19 cellular contexts compared by ENCODE assay signal in genomic region chr18:13587937-13588336, GRCh38.
A peak's percentile ranks its signal among the peaks of the same experiment; 100 is the strongest.
DNase-seq lines count a peak whose midpoint lies in the region; ATAC-seq and TF ChIP-seq lines count a peak whose summit lies in the region.
"Had no signal": no experiment of that assay in that cellular context is flagged by ENCODE, and none has a peak within 500 bp of the region (broad histone marks: within the 10 kb centered on the region; RNA-seq: fewer than 3 reads in every experiment).

No MANE protein-coding gene starts in this region.

- TF ChIP-seq CTCF in CD4-positive, alpha-beta T cell (IDR thresholded peaks at IDR 0.05), result no peak
- no peak for TF ChIP-seq CTCF in GM13977 (IDR thresholded peaks at IDR 0.05; ENCODE audit: extremely low read depth, insufficient read depth, missing control alignments)
- no peak for TF ChIP-seq CTCF in mesothelial cell of epicardium (IDR thresholded peaks at IDR 0.05; ENCODE audit: unreplicated experiment)

- ATAC-seq in CD4-positive, alpha-beta T cell (ENCODE audit: poor library complexity), result no peak
- no peak for ATAC-seq in GM18909 (IDR thresholded peaks at IDR 0.05; ENCODE audit: poor library complexity, unreplicated experiment)
- ATAC-seq: foreskin keratinocyte, Panc1, SK-N-SH treated with all-trans-retinoic acid at 6 μM for 48 hours had no signal

- in situ Hi-C loops in GM13977 (cut with MboI; ENCODE audit: low pct_unique_long_range_greater_than_20kb, low sequenced_read_pairs, unreplicated experiment), result no loop called here

- no peak for DNase-seq in CD4-positive, alpha-beta T cell
- DNase-seq in GM13977 (ENCODE audit: low spot score), result peak; percentile 45
- DNase-seq in activated T-helper 1 cell treated with anti-CD3 and anti-CD28 coated beads, Interleukin-12 subunit alpha, Interleukin-12 subunit beta, Interleukin-2, Interleukin-4 antibody, amounts not matched to agents 30 ng/mL and 10 ng/mL and 1 ng/mL, durations not matched to agents 14 hours and 24 hours and 36 hours (ENCODE audit: low spot score), result no peak
- peak; percentile 62 for DNase-seq in pons (ENCODE audit: low spot score)
- DNase-seq in NCI-H1417 (lab: John Stamatoyannopoulos, UW), result no peak
- DNase-seq in mesothelial cell of epicardium (ENCODE audit: low spot score in 2 of 2, unreplicated experiment in 2 of 2), result no peak
- DNase-seq: activated CD4-positive, alpha-beta T cell treated with anti-CD3 and anti-CD28 coated beads for 48 hours; AML-193; cortex of kidney; DMS 273 treated with DMSO at 0.1 percent for 48 hours; foreskin keratinocyte; Kasumi-1; NCI-H1105 treated with DMSO at 0.1 percent for 48 hours; NCI-H748 treated with DMSO at 0.1 percent for 48 hours; stimulated activated CD4-positive, alpha-beta T cell treated with anti-CD3 and anti-CD28 coated beads, Interleukin-15, amount 100 ng/mL, for 24 hours had no signal

- peaks cover 33% of the 10 kb centered on the region for H3K36me3 Mint-ChIP-seq in CD4-positive, alpha-beta T cell (ENCODE audit: low read depth)
- H3K36me3 Mint-ChIP-seq in activated T-helper 1 cell treated with anti-CD3 and anti-CD28 coated beads, Interleukin-12 subunit alpha, Interleukin-12 subunit beta, Interleukin-2, Interleukin-4 antibody, amounts not matched to agents 30 ng/mL and 10 ng/mL and 1 ng/mL, durations not matched to agents 14 hours and 24 hours and 36 hours (ENCODE audit: low read depth), result peaks cover 8% of the 10 kb centered on the region
- no peaks in the 10 kb centered on the region for H3K36me3 Mint-ChIP-seq in mesothelial cell of epicardium

- CTCF ChIA-PET in CD4-positive, alpha-beta T cell (lab: Charles Lee), result no interaction called here

- no peak overlapping the region for H3K4me3 Mint-ChIP-seq in CD4-positive, alpha-beta T cell
- peak overlapping the region; percentile 55 for H3K4me3 Mint-ChIP-seq in activated T-helper 1 cell treated with anti-CD3 and anti-CD28 coated beads, Interleukin-12 subunit alpha, Interleukin-12 subunit beta, Interleukin-2, Interleukin-4 antibody, amounts not matched to agents 30 ng/mL and 10 ng/mL and 1 ng/mL, durations not matched to agents 14 hours and 24 hours and 36 hours
- no peak overlapping the region for H3K4me3 Mint-ChIP-seq in mesothelial cell of epicardium

- no peaks in the 10 kb centered on the region for H3K27me3 Mint-ChIP-seq in CD4-positive, alpha-beta T cell
- H3K27me3 Mint-ChIP-seq in activated T-helper 1 cell treated with anti-CD3 and anti-CD28 coated beads, Interleukin-12 subunit alpha, Interleukin-12 subunit beta, Interleukin-2, Interleukin-4 antibody, amounts not matched to agents 30 ng/mL and 10 ng/mL and 1 ng/mL, durations not matched to agents 14 hours and 24 hours and 36 hours (ENCODE audit: insufficient read depth), result no peaks in the 10 kb centered on the region
- peaks cover 3% of the 10 kb centered on the region for H3K27me3 Mint-ChIP-seq in mesothelial cell of epicardium (ENCODE audit: low read depth)

- no peaks in the 10 kb centered on the region for H3K9me3 Mint-ChIP-seq in CD4-positive, alpha-beta T cell
- H3K9me3 Mint-ChIP-seq in activated T-helper 1 cell treated with anti-CD3 and anti-CD28 coated beads, Interleukin-12 subunit alpha, Interleukin-12 subunit beta, Interleukin-2, Interleukin-4 antibody, amounts not matched to agents 30 ng/mL and 10 ng/mL and 1 ng/mL, durations not matched to agents 14 hours and 24 hours and 36 hours, result no peaks in the 10 kb centered on the region
- no peaks in the 10 kb centered on the region for H3K9me3 Mint-ChIP-seq in mesothelial cell of epicardium

- H3K9me3 ChIP-seq in CD4-positive, alpha-beta T cell (ENCODE audit: control insufficient read depth, low read length), result no peaks in the 10 kb centered on the region
- H3K9me3 ChIP-seq: right atrium auricular region had no signal

- POLR2A ChIA-PET in CD4-positive, alpha-beta T cell (lab: Charles Lee), result no interaction called here

- no peaks in the 10 kb centered on the region for H3K27me3 ChIP-seq in CD4-positive, alpha-beta T cell (ENCODE audit: control insufficient read depth, insufficient read depth, low read length)
- H3K27me3 ChIP-seq: foreskin keratinocyte, right atrium auricular region had no signal

- H3K27ac ChIP-seq in CD4-positive, alpha-beta T cell (ENCODE audit: low read depth, low read length), result no peak overlapping the region
- H3K27ac ChIP-seq: foreskin keratinocyte, right atrium auricular region had no signal

- intact Hi-C loops in CD4-positive, alpha-beta T cell (cut with DNase I, micrococcal nuclease), result no loop called here
- intact Hi-C loops in activated T-helper 1 cell treated with anti-CD3 and anti-CD28 coated beads, Interleukin-12 subunit alpha, Interleukin-12 subunit beta, Interleukin-2, Interleukin-4 antibody, amounts not matched to agents 30 ng/mL and 10 ng/mL and 1 ng/mL, durations not matched to agents 14 hours and 24 hours and 36 hours (cut with micrococcal nuclease), result loop anchor here (10.0 kb wide), 1 partner anchor 753 kb away; no protein-coding TSS in a partner anchor

- H3K4me1 Mint-ChIP-seq in CD4-positive, alpha-beta T cell (ENCODE audit: low read depth), result peaks cover 62% of the 10 kb centered on the region
- H3K4me1 Mint-ChIP-seq in activated T-helper 1 cell treated with anti-CD3 and anti-CD28 coated beads, Interleukin-12 subunit alpha, Interleukin-12 subunit beta, Interleukin-2, Interleukin-4 antibody, amounts not matched to agents 30 ng/mL and 10 ng/mL and 1 ng/mL, durations not matched to agents 14 hours and 24 hours and 36 hours (ENCODE audit: low read depth), result peaks cover 64% of the 10 kb centered on the region
- H3K4me1 Mint-ChIP-seq in mesothelial cell of epicardium, result peaks cover 12% of the 10 kb centered on the region

- peak overlapping the region; percentile 61 for H3K27ac Mint-ChIP-seq in CD4-positive, alpha-beta T cell
- peak overlapping the region; percentile 70 for H3K27ac Mint-ChIP-seq in activated T-helper 1 cell treated with anti-CD3 and anti-CD28 coated beads, Interleukin-12 subunit alpha, Interleukin-12 subunit beta, Interleukin-2, Interleukin-4 antibody, amounts not matched to agents 30 ng/mL and 10 ng/mL and 1 ng/mL, durations not matched to agents 14 hours and 24 hours and 36 hours
- no peak overlapping the region for H3K27ac Mint-ChIP-seq in mesothelial cell of epicardium

Comparison
In these comparisons a context has a peak if more than half of its experiments do, and no peak if none do; other contexts are left out.
1. DNase-seq: peak in GM13977 (single experiment) and pons (single experiment); none in CD4-positive, alpha-beta T cell (0 of 10), activated T-helper 1 cell treated with anti-CD3 and anti-CD28 coated beads, Interleukin-12 subunit alpha, Interleukin-12 subunit beta, Interleukin-2, Interleukin-4 antibody, amounts not matched to agents 30 ng/mL and 10 ng/mL and 1 ng/mL, durations not matched to agents 14 hours and 24 hours and 36 hours (single experiment), NCI-H1417 (0 of 3) and mesothelial cell of epicardium (0 of 2).